In genomic region chr2:151783133-151783520, GRCh38 we compare ENCODE assay signal across 30 cellular contexts.
"Had no signal": no experiment of that assay in that cellular context is flagged by ENCODE, and none has a peak within 500 bp of the region (broad histone marks: within the 10 kb centered on the region; RNA-seq: fewer than 3 reads in every experiment).

No MANE protein-coding gene starts in this region.

- H3K27me3 Mint-ChIP-seq: activated CD4-positive, alpha-beta T cell treated with anti-CD3 and anti-CD28 coated beads, Interleukin-2, amount 10 ng/mL, durations not matched to agents 24 days and 14 days had no signal

- H3K9me3 Mint-ChIP-seq: activated CD4-positive, alpha-beta T cell treated with anti-CD3 and anti-CD28 coated beads, Interleukin-2, amount 10 ng/mL, durations not matched to agents 24 days and 14 days; activated T-helper 1 cell treated with anti-CD3 and anti-CD28 coated beads, Interleukin-12 subunit alpha, Interleukin-12 subunit beta, Interleukin-2, Interleukin-4 antibody, amounts not matched to agents 30 ng/mL and 10 ng/mL and 1 ng/mL, durations not matched to agents 14 hours and 24 hours and 36 hours had no signal

- H2AFZ ChIP-seq: PC-9 had no signal

- DNase-seq: activated CD4-positive, alpha-beta T cell treated with anti-CD3 and anti-CD28 coated beads, Interleukin-2, amount 10 ng/mL, durations not matched to agents 24 days and 14 days; activated CD4-positive, alpha-beta T cell treated with anti-CD3 and anti-CD28 coated beads, Interleukin-2, amount 50 U/mL, for 4 hours; activated CD8-positive, alpha-beta memory T cell treated with anti-CD3 and anti-CD28 coated beads, Interleukin-2, amount 50 U/mL, for 4 hours; activated gamma-delta T cell treated with Interleukin-2 at 50 U/mL for 16 hours; activated naive CD4-positive, alpha-beta T cell treated with anti-CD3 and anti-CD28 coated beads for 36 hours; activated T-cell treated with anti-CD3 and anti-CD28 coated beads for 4 hours; activated T-cell treated with anti-CD3 and anti-CD28 coated beads, Interleukin-2, amount 50 U/mL, for 4 hours; amniotic stem cell; aorta; Karpas-422; MG63; NCI-H1048; NCI-H1105 treated with DMSO at 0.1 percent for 48 hours; NCI-H1436; NCI-H1694; NCI-H1930; NCI-H2081 treated with DMSO at 0.1 percent for 48 hours; NCI-H345; NCI-H524 treated with DMSO at 0.1 percent for 48 hours; NK-92 treated with Interleukin-12 subunit alpha and Interleukin-12 subunit beta, amount 100 ng/mL, for 24 hours; PC-9; SIG-M5; SW 1271; T-helper 1 cell; T1000; WERI-Rb-1 had no signal

- H3K36me3 ChIP-seq: WERI-Rb-1 had no signal

- H3K27me3 ChIP-seq: MG63 had no signal

- H3K9me3 ChIP-seq: MG63 had no signal

- ATAC-seq: activated naive CD4-positive, alpha-beta T cell treated with anti-CD3 and anti-CD28 coated beads, Interleukin-2, amount 50 U/mL, for 72 hours; activated T-cell treated with anti-CD3 and anti-CD28 coated beads, Interleukin-2, amount 50 U/mL, for 4 hours; Right ventricle myocardium inferior had no signal

- H3K4me3 ChIP-seq: MG63, PC-9 had no signal

- H3K4me2 ChIP-seq: PC-9 had no signal

- H3K27ac ChIP-seq: PC-9, RWPE1, WERI-Rb-1 had no signal

- H3K4me3 Mint-ChIP-seq: activated CD4-positive, alpha-beta T cell treated with anti-CD3 and anti-CD28 coated beads, Interleukin-2, amount 10 ng/mL, durations not matched to agents 24 days and 14 days; activated naive CD4-positive, alpha-beta T cell treated with anti-CD3 and anti-CD28 coated beads for 36 hours; activated T-cell treated with anti-CD3 and anti-CD28 coated beads, Interleukin-2, amount 50 U/mL, for 4 hours; activated T-helper 1 cell treated with anti-CD3 and anti-CD28 coated beads, Interleukin-12 subunit alpha, Interleukin-12 subunit beta, Interleukin-2, Interleukin-4 antibody, amounts not matched to agents 30 ng/mL and 10 ng/mL and 1 ng/mL, durations not matched to agents 14 hours and 24 hours and 36 hours had no signal

- H3K27ac Mint-ChIP-seq: activated CD4-positive, alpha-beta T cell treated with anti-CD3 and anti-CD28 coated beads, Interleukin-2, amount 10 ng/mL, durations not matched to agents 24 days and 14 days; activated naive CD4-positive, alpha-beta T cell treated with anti-CD3 and anti-CD28 coated beads for 36 hours; activated naive CD4-positive, alpha-beta T cell treated with anti-CD3 and anti-CD28 coated beads, Interleukin-2, amount 50 U/mL, for 72 hours; activated T-helper 1 cell treated with anti-CD3 and anti-CD28 coated beads, Interleukin-12 subunit alpha, Interleukin-12 subunit beta, Interleukin-2, Interleukin-4 antibody, amounts not matched to agents 30 ng/mL and 10 ng/mL and 1 ng/mL, durations not matched to agents 14 hours and 24 hours and 36 hours had no signal
